Comparison of ENCODE assay signal across 8 cellular contexts in the genomic region with DNA sequence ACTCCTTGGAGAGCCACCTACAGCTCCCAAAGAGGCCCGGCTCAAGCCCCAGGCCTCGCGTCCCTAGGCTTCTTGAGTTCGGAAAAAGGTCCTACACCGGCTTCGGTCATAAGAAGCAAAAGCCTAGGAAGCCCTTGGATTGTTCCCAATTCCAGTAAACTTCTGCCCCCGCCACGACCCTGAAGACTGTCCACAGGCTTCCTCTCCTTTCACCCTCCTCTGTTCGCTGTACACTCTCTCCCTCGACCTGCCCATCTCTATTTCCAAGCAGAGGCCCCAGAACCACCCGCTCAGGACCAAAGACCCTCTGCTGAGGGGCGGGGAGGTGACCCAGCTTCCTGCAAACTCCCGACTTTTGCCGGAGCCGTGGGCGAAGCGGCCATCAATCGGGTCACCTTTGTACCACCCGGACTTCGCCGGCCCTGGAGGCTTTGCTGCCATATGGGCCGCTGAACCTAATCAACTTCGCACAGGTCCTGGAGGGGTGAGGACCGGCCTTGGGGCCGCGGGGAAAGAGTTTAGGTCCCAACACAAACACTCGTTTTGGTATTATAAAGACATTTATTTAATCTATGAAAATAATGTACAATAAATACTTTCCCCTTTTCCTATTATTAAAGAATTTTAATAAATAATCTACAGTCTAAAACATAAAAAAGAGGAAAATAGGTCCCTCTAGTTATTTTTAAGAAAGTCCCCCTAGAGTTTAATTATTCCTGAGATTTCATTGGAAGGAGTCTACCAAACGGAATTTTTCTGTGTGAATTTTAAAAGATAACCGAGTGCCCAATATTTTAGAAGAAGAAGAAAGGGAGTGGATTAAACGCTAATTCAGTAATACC. TPM values are rescaled to one million over a fixed set of nuclear protein-coding genes. Genes with fewer than 3 reads are reported as not detected.
A peak's percentile ranks its signal among the peaks of the same experiment; 100 is the strongest.
DNase-seq lines count a peak whose midpoint lies in the region; ATAC-seq and TF ChIP-seq lines count a peak whose summit lies in the region.

No MANE protein-coding gene starts in this region.

- H3K4me1 ChIP-seq in lower lobe of right lung (peaks cover 19% of the 10 kb centered on the region), transverse colon (peaks cover 18 to 47% (median 23%) of the 10 kb centered on the region in 4 donors)

- no peak for TF ChIP-seq EP300 in transverse colon (IDR thresholded peaks at IDR 0.05; ENCODE audit: low read depth)

- no peaks in the 10 kb centered on the region for H3K9me3 ChIP-seq in lower lobe of right lung
- no peaks in the 10 kb centered on the region for H3K9me3 ChIP-seq in transverse colon

- DNase-seq in AG09309 (ENCODE audit: low read depth) (no peak), NCI-H2227 treated with DMSO at 0.1 percent for 48 hours (lab: John Stamatoyannopoulos, UW) (peak; percentile 56), brain microvascular endothelial cell (no peak), lower lobe of right lung (no peak), transverse colon (no peak), DMS79 (lab: John Stamatoyannopoulos, UW) (no peak)

- no peak for TF ChIP-seq POLR2A in transverse colon (IDR thresholded peaks at IDR 0.05)

- H3K36me3 ChIP-seq in brain microvascular endothelial cell (replicated peaks) (no peaks in the 10 kb centered on the region), lower lobe of right lung (no peaks in the 10 kb centered on the region), transverse colon (no peaks in the 10 kb centered on the region)

- in situ Hi-C loops in brain microvascular endothelial cell (cut with HindIII; ENCODE audit: low pct_ligation_motif_present, low sequenced_read_pairs), result no loop called here
- in situ Hi-C loops in transverse colon (cut with MboI; ENCODE audit: low pct_ligation_motif_present in 1 of 4, low pct_unique_long_range_greater_than_20kb in 1 of 4, low sequenced_read_pairs in 3 of 4), result no loop called here

- peak in 1 of 2 donors; percentile 25 for ATAC-seq in lower lobe of right lung
- ATAC-seq in GM18502 (IDR thresholded peaks at IDR 0.05; ENCODE audit: poor library complexity, unreplicated experiment), result no peak
- no peak for ATAC-seq in HG03460 (IDR thresholded peaks at IDR 0.05; ENCODE audit: unreplicated experiment)

- H3K4me3 ChIP-seq in AG09309 (ENCODE audit: control insufficient read depth, low read depth, low read length), result peak overlapping the region; percentile 64
- H3K4me3 ChIP-seq in brain microvascular endothelial cell (ENCODE audit: low read depth, low read length), result peak overlapping the region; percentile 75
- peak overlapping the region; percentile 58 for H3K4me3 ChIP-seq in lower lobe of right lung
- peak overlapping the region; percentile 45 to 74 (median 60) for H3K4me3 ChIP-seq in transverse colon

- WGBS in transverse colon (ENCODE audit: low coverage in 1 of 2), 2 donors, result 32 to 49% methylated on average over 11 to 30 of the region's 30 CpGs

- TF ChIP-seq CTCF in AG09309 (IDR thresholded peaks at IDR 0.05; ENCODE audit: control insufficient read depth, insufficient read depth, low read depth, low read length, missing control alignments) (no peak), brain microvascular endothelial cell (IDR thresholded peaks at IDR 0.05; ENCODE audit: low read depth, low read length, missing control alignments) (no peak), lower lobe of right lung (IDR thresholded peaks at IDR 0.05) (no peak), transverse colon (IDR thresholded peaks at IDR 0.05) (no peak)

- intact Hi-C loops in lower lobe of right lung (cut with DNase I), result no loop called here
- intact Hi-C loops in transverse colon (cut with DNase I; ENCODE audit: low total_unique reads), result loop anchor here (5.0 kb wide), 2 partner anchors 35 to 50 kb away; a partner anchor contains a TSS

- peaks cover 73% of the 10 kb centered on the region for H3K27me3 ChIP-seq in brain microvascular endothelial cell (replicated peaks)
- H3K27me3 ChIP-seq in lower lobe of right lung (ENCODE audit: low read depth), result peaks cover 79% of the 10 kb centered on the region
- H3K27me3 ChIP-seq in transverse colon, result peaks cover 17% of the 10 kb centered on the region

- H3K27ac ChIP-seq in brain microvascular endothelial cell, result no peak overlapping the region
- H3K27ac ChIP-seq in lower lobe of right lung, result peak overlapping the region; percentile 86
- peak overlapping the region; percentile 89 to 95 (median 94) for H3K27ac ChIP-seq in transverse colon

RNA-seq across cellular contexts. Expression of a gene that starts 2.6 kb away (rescaled TPM):
- total RNA-seq in lower lobe of right lung (5.6 TPM), transverse colon (10 to 100 TPM in 3 of 4 donors, not detected in 1; 13.5 to 93.9 (median 13.8) TPM)

RNA-seq across cellular contexts. Expression of a gene that starts 11.5 kb away (rescaled TPM):
- total RNA-seq in lower lobe of right lung (not detected), transverse colon (not detected)

RNA-seq across cellular contexts. Expression of a gene that starts 35.8 kb away (rescaled TPM):
- total RNA-seq in lower lobe of right lung (5.8 TPM), transverse colon (1 to 10 TPM in 3 of 4 donors, not detected in 1; 1.9 to 4.8 (median 2.0) TPM)

RNA-seq across cellular contexts. Expression of a gene that starts 47.7 kb away (rescaled TPM):
- 11.3 TPM for total RNA-seq in lower lobe of right lung
- total RNA-seq in transverse colon, result 10 to 100 TPM; 25.7 to 57.1 (median 34.9) TPM

RNA-seq across cellular contexts. Expression of a gene that starts 51.2 kb away (rescaled TPM):
- total RNA-seq in lower lobe of right lung, result 3.9 TPM
- total RNA-seq in transverse colon, result 10 to 100 TPM; 10.5 to 35.4 (median 18.7) TPM
